Comparison of ENCODE assay signal across 9 cellular contexts in genomic region chr2:20352230-20353216, GRCh38. TPM values are rescaled to one million over a fixed set of nuclear protein-coding genes. Genes with fewer than 3 reads are reported as not detected.
DNase-seq lines count a peak whose midpoint lies in the region; ATAC-seq and TF ChIP-seq lines count a peak whose summit lies in the region.
"Had no signal": no experiment of that assay in that cellular context is flagged by ENCODE, and none has a peak within 500 bp of the region (broad histone marks: within the 10 kb centered on the region; RNA-seq: fewer than 3 reads in every experiment).

No MANE protein-coding gene starts in this region.

- WGBS in transverse colon (ENCODE audit: low coverage in 1 of 2), 2 donors = 75 to 76% methylated on average over 6 to 9 of the region's 9 CpGs

- in situ Hi-C loops in transverse colon (cut with MboI; ENCODE audit: low pct_ligation_motif_present in 1 of 4, low pct_unique_long_range_greater_than_20kb in 1 of 4, low sequenced_read_pairs in 3 of 4) = no loop called here

- H3K9me3 ChIP-seq in RWPE2 (ENCODE audit: severe bottlenecking) = no peaks in the 10 kb centered on the region
- no peaks in the 10 kb centered on the region for H3K9me3 ChIP-seq in transverse colon
- H3K9me3 ChIP-seq: heart left ventricle had no signal

- TF ChIP-seq POLR2A in transverse colon (IDR thresholded peaks at IDR 0.05) = no peak

- H3K36me3 ChIP-seq in RWPE2 (ENCODE audit: low read depth) (peaks cover 20% of the 10 kb centered on the region), transverse colon (no peaks in the 10 kb centered on the region)

- H3K4me3 ChIP-seq in RWPE2 (ENCODE audit: severe bottlenecking) (no peak overlapping the region), transverse colon (no peak overlapping the region)

- no peak for TF ChIP-seq CTCF in RWPE2 (IDR thresholded peaks at IDR 0.05; ENCODE audit: poor library complexity, severe bottlenecking)
- no peak for TF ChIP-seq CTCF in transverse colon (IDR thresholded peaks at IDR 0.05)

- H3K27ac ChIP-seq in RWPE2 (ENCODE audit: poor library complexity, severe bottlenecking) = peak overlapping the region; percentile 85
- H3K27ac ChIP-seq in transverse colon = peak overlapping the region; percentile 94 to 97 (median 95)

- ATAC-seq in RWPE2 (ENCODE audit: low read depth) = no peak
- ATAC-seq in HG02623 (IDR thresholded peaks at IDR 0.05; ENCODE audit: unreplicated experiment) = no peak

- intact Hi-C loops in transverse colon (cut with DNase I; ENCODE audit: low total_unique reads) = no loop called here

- TF ChIP-seq EP300 in transverse colon (IDR thresholded peaks at IDR 0.05; ENCODE audit: low read depth) = no peak

- DNase-seq in NCI-H446 (lab: John Stamatoyannopoulos, UW) = peak; percentile 21 to 38
- no peak for DNase-seq in NCI-H446 treated with DMSO at 0.1 percent for 48 hours (lab: John Stamatoyannopoulos, UW)
- no peak for DNase-seq in RWPE2 (ENCODE audit: low spot score)
- DNase-seq in islet precursor cell = peak; percentile 61
- DNase-seq in transverse colon = no peak
- DNase-seq in inferior parietal cortex (ENCODE audit: extremely low spot score) = no peak
- no peak for DNase-seq in KG1 (lab: John Stamatoyannopoulos, UW)
- DNase-seq: heart left ventricle had no signal

- H3K4me1 ChIP-seq in RWPE2 (ENCODE audit: insufficient read depth, poor library complexity, severe bottlenecking) (peaks cover 51% of the 10 kb centered on the region), transverse colon (peaks cover 16 to 44% (median 29%) of the 10 kb centered on the region in 4 donors)

- no peaks in the 10 kb centered on the region for H3K27me3 ChIP-seq in RWPE2 (ENCODE audit: insufficient read depth, poor library complexity, severe bottlenecking)
- H3K27me3 ChIP-seq in transverse colon = no peaks in the 10 kb centered on the region
- H3K27me3 ChIP-seq: heart left ventricle had no signal

RNA-seq across cellular contexts. Expression of gene PUM2, which starts 1.9 kb away (rescaled TPM):
- 10 to 100 TPM; 62.5 to 92.7 (median 70.5) TPM for total RNA-seq in transverse colon

Comparison
In these comparisons a context has a peak if more than half of its experiments do, and no peak if none do; other contexts are left out.
1. DNase-seq: peak in NCI-H446 (2 of 2) and islet precursor cell (single experiment); none in NCI-H446 treated with DMSO at 0.1 percent for 48 hours (single experiment), RWPE2 (single experiment), transverse colon (single experiment), inferior parietal cortex (single experiment) and KG1 (single experiment).